In the genomic region with DNA sequence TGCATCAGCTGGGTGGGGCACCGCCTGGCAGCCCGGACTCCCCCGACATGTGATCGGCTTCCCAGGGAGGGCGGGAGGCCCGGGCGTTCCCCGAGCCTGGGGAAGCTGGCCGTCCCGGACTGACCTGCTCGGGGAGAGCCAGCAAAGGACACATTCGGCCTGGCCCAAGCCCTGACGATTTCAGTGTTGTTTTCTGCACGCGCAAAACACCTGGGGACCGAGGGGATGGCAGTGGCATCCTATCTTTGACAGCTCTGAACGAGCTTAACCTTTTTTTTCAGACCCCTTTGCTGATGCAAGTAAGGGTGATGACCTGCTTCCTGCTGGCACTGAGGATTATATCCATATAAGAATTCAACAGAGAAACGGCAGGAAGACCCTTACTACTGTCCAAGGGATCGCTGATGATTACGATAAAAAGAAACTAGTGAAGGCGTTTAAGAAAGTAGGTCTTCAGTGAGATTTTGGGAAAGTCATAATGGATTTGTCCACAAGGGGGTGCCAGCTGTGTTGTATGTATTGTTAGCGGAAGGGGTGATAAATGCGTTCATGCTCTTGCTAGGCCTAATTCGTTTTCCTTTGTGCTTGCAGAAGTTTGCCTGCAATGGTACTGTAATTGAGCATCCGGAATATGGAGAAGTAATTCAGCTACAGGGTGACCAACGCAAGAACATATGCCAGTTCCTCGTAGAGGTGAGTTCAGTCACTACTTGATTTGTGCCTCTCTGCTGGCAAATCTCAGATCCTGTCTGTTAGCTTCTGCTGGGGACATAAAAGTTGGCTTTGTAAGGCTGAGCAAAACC, we compare ENCODE assay signal across 8 cellular contexts. TPM values are rescaled to one million over a fixed set of nuclear protein-coding genes. Genes with fewer than 3 reads are reported as not detected.
DNase-seq lines count a peak whose midpoint lies in the region; ATAC-seq, FAIRE-seq and TF ChIP-seq lines count a peak whose summit lies in the region.

No MANE protein-coding gene starts in this region.

- WGBS in A549 (ENCODE audit: missing lambda C conversion rate) = 5% methylated on average over 27 of the region's 27 CpGs

- H3K4me3 Mint-ChIP-seq in activated naive CD4-positive, alpha-beta T cell treated with anti-CD3 and anti-CD28 coated beads, Interleukin-2, amount 50 U/mL, for 24 hours = peak overlapping the region; percentile 99

- H3K27ac ChIP-seq in A549 = peak overlapping the region; percentile 95 to 98

- H3K4me2 ChIP-seq in A549 = peak overlapping the region; percentile 81

- CTCF ChIA-PET in A549 (lab: Yijun Ruan, JAX) = interaction anchor here (0.8 to 18.1 kb wide), 21 partner anchors 11 to 1404 kb away, joined by 3 to 329 read pairs (median 4); a partner anchor contains a TSS

- H3K36me3 Mint-ChIP-seq in activated naive CD4-positive, alpha-beta T cell treated with anti-CD3 and anti-CD28 coated beads, Interleukin-2, amount 50 U/mL, for 24 hours = peaks cover 31% of the 10 kb centered on the region

- H3K27ac Mint-ChIP-seq in activated naive CD4-positive, alpha-beta T cell treated with anti-CD3 and anti-CD28 coated beads, Interleukin-2, amount 50 U/mL, for 24 hours = peak overlapping the region; percentile 89

- ATAC-seq in A549 = no peak
- ATAC-seq in GM19351 (IDR thresholded peaks at IDR 0.05; ENCODE audit: unreplicated experiment) = no peak
- ATAC-seq in HG03457 (IDR thresholded peaks at IDR 0.05; ENCODE audit: unreplicated experiment) = no peak

- no peaks in the 10 kb centered on the region for H3K27me3 Mint-ChIP-seq in activated naive CD4-positive, alpha-beta T cell treated with anti-CD3 and anti-CD28 coated beads, Interleukin-2, amount 50 U/mL, for 24 hours

- no peak for TF ChIP-seq POLR2A in A549 (IDR thresholded peaks at IDR 0.05; ENCODE audit: low read length)

- TF ChIP-seq CTCF in A549 (IDR thresholded peaks at IDR 0.05) (peak; percentile 81), GM12873 (IDR thresholded peaks at IDR 0.05; ENCODE audit: insufficient read depth, low read depth, low read length, missing control alignments) (peak; percentile 71)

- peaks cover 25% of the 10 kb centered on the region for H3K4me1 Mint-ChIP-seq in activated naive CD4-positive, alpha-beta T cell treated with anti-CD3 and anti-CD28 coated beads, Interleukin-2, amount 50 U/mL, for 24 hours

- H3K9me3 ChIP-seq in A549 = no peaks in the 10 kb centered on the region

- H3K9me3 Mint-ChIP-seq in activated naive CD4-positive, alpha-beta T cell treated with anti-CD3 and anti-CD28 coated beads, Interleukin-2, amount 50 U/mL, for 24 hours = no peaks in the 10 kb centered on the region

- peak in 1 of 2 experiments; percentile 79 for DNase-seq in A549 (ENCODE audit: low read depth in 1 of 2, low spot score in 1 of 2)
- peak; percentile 56 to 64 for DNase-seq in NOMO-1 (lab: John Stamatoyannopoulos, UW; ENCODE audit: unreplicated experiment in 2 of 2)
- DNase-seq in globus pallidus (ENCODE audit: low spot score) = peak; percentile 53
- peak; percentile 71 for DNase-seq in retina

- TF ChIP-seq EP300 in A549 (IDR thresholded peaks at IDR 0.05) = no peak

- peak overlapping the region; percentile 93 for H3K4me3 ChIP-seq in A549

- no peak for FAIRE-seq in A549 (lab: Jason Lieb, UNC)

- POLR2A ChIA-PET in A549 (lab: Yijun Ruan, JAX) = interaction anchor here (0.5 to 4.4 kb wide), 41 partner anchors 8 to 1471 kb away, joined by 3 to 258 read pairs (median 4); a partner anchor contains a TSS

- peaks cover 29% of the 10 kb centered on the region for H3K4me1 ChIP-seq in A549

- TF ChIP-seq RAD21 in A549 (conservative IDR thresholded peaks at IDR 0.05 in 1 of 2, IDR thresholded peaks at IDR 0.05 in 1 of 2) = no peak

TF ChIP-seq in A549, 52 proteins besides CTCF, POLR2A, EP300 and RAD21 (continues in another document):
- TF ChIP-seq, protein P1, sequence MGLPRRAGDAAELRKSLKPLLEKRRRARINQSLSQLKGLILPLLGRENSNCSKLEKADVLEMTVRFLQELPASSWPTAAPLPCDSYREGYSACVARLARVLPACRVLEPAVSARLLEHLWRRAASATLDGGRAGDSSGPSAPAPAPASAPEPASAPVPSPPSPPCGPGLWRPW (IDR thresholded peaks at IDR 0.05) = no peak
- TF ChIP-seq RFX5 (IDR thresholded peaks at IDR 0.05) (no peak), EHMT2 (IDR thresholded peaks at IDR 0.05; ENCODE audit: low read depth) (no peak), BHLHE40 (IDR thresholded peaks at IDR 0.05; ENCODE audit: low read depth, low read length) (no peak), POLR2AphosphoS2 (conservative IDR thresholded peaks at IDR 0.05; ENCODE audit: low read length) (peak; percentile 57), ZC3H11A (IDR thresholded peaks at IDR 0.05) (0 out of 2 replicates have a peak, but pooled peaks have one; percentile 1), NFE2L2 (conservative IDR thresholded peaks at IDR 0.05; ENCODE audit: low read length) (no peak), SMC3 (IDR thresholded peaks at IDR 0.05) (peak; percentile 28; the same call in 1 of the 3 replicates), FOSB (CRISPR knock-in tag; IDR thresholded peaks at IDR 0.05) (peak; percentile 96), NR3C1 (IDR thresholded peaks at IDR 0.05) (no peak), HOXA7 (CRISPR knock-in tag; IDR thresholded peaks at IDR 0.05) (peak; percentile 96), ESRRA (IDR thresholded peaks at IDR 0.05; ENCODE audit: borderline replicate concordance, low read length) (no peak), CHD2 (IDR thresholded peaks at IDR 0.05; ENCODE audit: low read length, partially characterized antibody) (no peak), RNF2 (IDR thresholded peaks at IDR 0.05; ENCODE audit: borderline replicate concordance, low read depth) (no peak), ZSCAN20 (CRISPR knock-in tag; IDR thresholded peaks at IDR 0.05) (no peak), NPAS2 (CRISPR knock-in tag; IDR thresholded peaks at IDR 0.05; ENCODE audit: borderline replicate concordance) (no peak), EHF (CRISPR knock-in tag; IDR thresholded peaks at IDR 0.05) (no peak), KDM5A (IDR thresholded peaks at IDR 0.05) (no peak; the same call in 1 of the 2 replicates), TP53 (CRISPR knock-in tag; IDR thresholded peaks at IDR 0.05) (peak; percentile 95; the same call in 1 of the 2 replicates), KDM1A (IDR thresholded peaks at IDR 0.05; ENCODE audit: low read depth) (no peak), CBX2 (IDR thresholded peaks at IDR 0.05; ENCODE audit: borderline replicate concordance, low read depth) (no peak), TFCP2L1 (CRISPR knock-in tag; IDR thresholded peaks at IDR 0.05) (peak; percentile 79), JUNB (IDR thresholded peaks at IDR 0.05) (no peak)
- TF ChIP-seq, protein P2, sequence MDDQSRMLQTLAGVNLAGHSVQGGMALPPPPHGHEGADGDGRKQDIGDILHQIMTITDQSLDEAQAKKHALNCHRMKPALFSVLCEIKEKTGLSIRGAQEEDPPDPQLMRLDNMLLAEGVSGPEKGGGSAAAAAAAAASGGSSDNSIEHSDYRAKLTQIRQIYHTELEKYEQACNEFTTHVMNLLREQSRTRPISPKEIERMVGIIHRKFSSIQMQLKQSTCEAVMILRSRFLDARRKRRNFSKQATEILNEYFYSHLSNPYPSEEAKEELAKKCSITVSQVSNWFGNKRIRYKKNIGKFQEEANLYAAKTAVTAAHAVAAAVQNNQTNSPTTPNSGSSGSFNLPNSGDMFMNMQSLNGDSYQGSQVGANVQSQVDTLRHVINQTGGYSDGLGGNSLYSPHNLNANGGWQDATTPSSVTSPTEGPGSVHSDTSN (IDR thresholded peaks at IDR 0.05) = no peak

RNA-seq across cellular contexts. Expression of a gene that starts 1.0 kb away (rescaled TPM):
- polyA plus RNA-seq in A549 (2011; rRNA removed) (873 and 1,224 TPM in 2 replicates), A549 (2017; fragmentation: RNase III; extraction: RNeasy Plus Mini Kit Qiagen cat#74134 plus additional on column Dnase treatment) (827 to 920 TPM (median 834 TPM) in 3 replicates)
- polyA plus RNA-seq in A549 (2012; cell fraction: cytosol; rRNA removed) = 405 and 437 TPM in 2 replicates
- polyA plus RNA-seq in A549 (2012; cell fraction: nucleus; rRNA removed) = 286 and 291 TPM in 2 replicates
- 275 and 286 TPM in 2 replicates for polyA minus RNA-seq in A549 (2011; rRNA and poly(A)+ RNA removed)

RNA-seq across cellular contexts. Expression of a gene that starts 22.4 kb away (rescaled TPM):
- polyA plus RNA-seq in A549 (2011; rRNA removed) (not detected in 2 replicates), A549 (2017; fragmentation: RNase III; extraction: RNeasy Plus Mini Kit Qiagen cat#74134 plus additional on column Dnase treatment) (not detected in 3 replicates)
- polyA plus RNA-seq in A549 (2012; cell fraction: cytosol; rRNA removed) = not detected in 2 replicates
- polyA plus RNA-seq in A549 (2012; cell fraction: nucleus; rRNA removed) = not detected in 2 replicates
- not detected in 2 replicates for polyA minus RNA-seq in A549 (2011; rRNA and poly(A)+ RNA removed)

RNA-seq across cellular contexts. Expression of a gene that starts 44.7 kb away (rescaled TPM):
- 2.0 and 2.2 TPM in 2 replicates for polyA plus RNA-seq in A549 (2011; rRNA removed)
- polyA plus RNA-seq in A549 (2012; cell fraction: cytosol; rRNA removed) = 0.86 and 1.2 TPM in 2 replicates
- polyA plus RNA-seq in A549 (2012; cell fraction: nucleus; rRNA removed) = 8.2 and 8.4 TPM in 2 replicates
- polyA plus RNA-seq in A549 (2017; fragmentation: RNase III; extraction: RNeasy Plus Mini Kit Qiagen cat#74134 plus additional on column Dnase treatment) = 1.3 to 2.3 TPM (median 1.6 TPM) in 3 replicates
- polyA minus RNA-seq in A549 (2011; rRNA and poly(A)+ RNA removed) = 0.66 and 1.2 TPM in 2 replicates
